Comparison of ENCODE assay signal across 23 cellular contexts in the genomic region with DNA sequence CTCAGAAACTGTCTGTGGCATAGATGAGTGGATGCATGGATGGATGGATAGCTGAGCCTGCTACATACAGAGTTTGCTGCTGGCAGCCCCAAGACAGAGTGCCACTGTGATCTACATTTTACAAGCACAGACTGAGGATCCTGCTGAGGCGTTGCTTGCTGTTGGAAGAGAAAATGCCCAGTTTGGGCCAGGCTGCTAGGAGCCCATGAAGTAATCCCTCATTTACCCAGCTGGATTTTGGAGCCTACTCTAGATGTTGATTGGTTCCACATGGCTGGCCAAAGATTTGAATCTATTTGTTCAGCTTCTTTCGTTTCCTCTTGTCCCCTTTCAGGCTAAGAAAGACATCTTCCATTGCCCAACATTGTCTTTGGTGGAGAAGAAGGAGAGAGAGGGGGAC.
"Had no signal": no experiment of that assay in that cellular context is flagged by ENCODE, and none has a peak within 500 bp of the region (broad histone marks: within the 10 kb centered on the region; RNA-seq: fewer than 3 reads in every experiment).

No MANE protein-coding gene starts in this region.

- H3K36me3 ChIP-seq: esophagus muscularis mucosa, spleen, tibial artery had no signal

- H3K36me3 Mint-ChIP-seq: naive thymus-derived CD4-positive, alpha-beta T cell; stimulated activated memory B cell treated with anti-CD40 and anti-IgM and Interleukin-4, amounts not matched to agents 10 μg/mL and 1 μg/mL and 100 μg/mL, for 72 hours had no signal

- H3K4me1 ChIP-seq: esophagus muscularis mucosa, psoas muscle, spleen, testis, tibial artery had no signal

- H3K9me3 Mint-ChIP-seq: naive thymus-derived CD4-positive, alpha-beta T cell; nephron; stimulated activated memory B cell treated with anti-CD40 and anti-IgM and Interleukin-4, amounts not matched to agents 10 μg/mL and 1 μg/mL and 100 μg/mL, for 72 hours; type B pancreatic cell had no signal

- H3K4me1 Mint-ChIP-seq: naive thymus-derived CD4-positive, alpha-beta T cell; nephron; stimulated activated memory B cell treated with anti-CD40 and anti-IgM and Interleukin-4, amounts not matched to agents 10 μg/mL and 1 μg/mL and 100 μg/mL, for 72 hours had no signal

- H3K9me3 ChIP-seq: esophagus muscularis mucosa, psoas muscle, spleen, testis, tibial artery had no signal

- H3K4me3 ChIP-seq: coronary artery, esophagus muscularis mucosa, psoas muscle, skin epidermis, spleen, testis, tibial artery had no signal

- ATAC-seq: left lobe of liver; naive thymus-derived CD4-positive, alpha-beta T cell; psoas muscle; right cardiac atrium; stimulated activated memory B cell treated with anti-CD40 and anti-IgM and Interleukin-4, amounts not matched to agents 10 μg/mL and 1 μg/mL and 100 μg/mL, for 72 hours; stimulated activated naive CD8-positive, alpha-beta T cell treated with anti-CD3 and anti-CD28 coated beads, Interleukin-15, Interleukin-2, amounts not matched to agents 100 U/mL and 50 U/mL, for 24 hours had no signal

- H3K27ac ChIP-seq: coronary artery, esophagus muscularis mucosa, psoas muscle, skin epidermis, spleen, testis, tibial artery had no signal

- H3K4me3 Mint-ChIP-seq: naive thymus-derived CD4-positive, alpha-beta T cell; nephron; stimulated activated memory B cell treated with anti-CD40 and anti-IgM and Interleukin-4, amounts not matched to agents 10 μg/mL and 1 μg/mL and 100 μg/mL, for 72 hours; type B pancreatic cell had no signal

- H3K27me3 ChIP-seq: esophagus muscularis mucosa, testis had no signal

- H3K27ac Mint-ChIP-seq: naive thymus-derived CD4-positive, alpha-beta T cell; nephron; stimulated activated memory B cell treated with anti-CD40 and anti-IgM and Interleukin-4, amounts not matched to agents 10 μg/mL and 1 μg/mL and 100 μg/mL, for 72 hours; type B pancreatic cell had no signal

- DNase-seq: dermis blood vessel endothelial cell; effector memory CD4-positive, alpha-beta T cell; kidney; mesendoderm; midbrain; naive thymus-derived CD4-positive, alpha-beta T cell; nucleus accumbens; posterior cingulate gyrus; psoas muscle; right cardiac atrium; spleen; stimulated activated CD4-positive, alpha-beta T cell treated with anti-CD3 and anti-CD28 coated beads, Interleukin-4, amount 100 ng/mL, for 4 hours; stimulated activated naive CD8-positive, alpha-beta T cell treated with anti-CD3 and anti-CD28 coated beads, Interleukin-15, Interleukin-2, amounts not matched to agents 100 U/mL and 50 U/mL, for 24 hours; substantia nigra; testis; tibial artery had no signal
